In the genomic region with DNA sequence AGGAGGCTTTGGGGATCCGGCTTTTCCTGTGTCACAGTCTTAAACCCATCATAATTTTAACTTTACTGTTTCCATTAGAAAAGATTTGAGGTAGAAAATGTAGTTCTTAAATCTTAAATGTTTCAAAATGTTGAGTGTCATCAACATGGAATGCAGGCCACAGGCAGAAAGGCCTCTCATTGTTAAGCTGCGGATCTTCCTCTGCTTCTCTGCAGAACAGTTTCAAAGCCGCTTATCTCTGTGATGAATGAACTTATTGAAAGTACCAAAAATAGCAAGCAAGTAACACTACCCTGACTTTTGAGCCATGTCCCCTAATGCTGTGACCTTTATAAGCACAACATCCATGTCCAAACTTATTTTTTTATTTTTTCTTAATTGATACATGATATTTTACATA, we compare ENCODE assay signal across 19 cellular contexts.
DNase-seq lines count a peak whose midpoint lies in the region; TF ChIP-seq lines count a peak whose summit lies in the region.
"Had no signal": no experiment of that assay in that cellular context is flagged by ENCODE, and none has a peak within 500 bp of the region (broad histone marks: within the 10 kb centered on the region; RNA-seq: fewer than 3 reads in every experiment).

No MANE protein-coding gene starts in this region.

- H3K27me3 Mint-ChIP-seq in neural crest cell (ENCODE audit: low read depth) (no peaks in the 10 kb centered on the region), Caco-2 (ENCODE audit: insufficient read depth, unreplicated experiment) (no peaks in the 10 kb centered on the region)
- H3K27me3 Mint-ChIP-seq: CD4-positive, alpha-beta T cell; IgD-negative memory B cell had no signal

- no peak for TF ChIP-seq CTCF in hepatocyte (IDR thresholded peaks at IDR 0.05; ENCODE audit: poor library complexity)
- no peak for TF ChIP-seq CTCF in neural crest cell (conservative IDR thresholded peaks at IDR 0.05)
- TF ChIP-seq CTCF in Caco-2 (IDR thresholded peaks at IDR 0.05; ENCODE audit: insufficient read depth in 1 of 2, low read depth in 1 of 2, low read length in 1 of 2, severe bottlenecking in 1 of 2, unreplicated experiment in 1 of 2): no peak

- H3K9me3 ChIP-seq in hepatocyte (ENCODE audit: low read depth): no peaks in the 10 kb centered on the region
- no peaks in the 10 kb centered on the region; the same call in 1 of the 2 replicates for H3K9me3 ChIP-seq in Caco-2
- H3K9me3 ChIP-seq: A549, HAP-1 had no signal

- H3K4me3 ChIP-seq in hepatocyte (no peak overlapping the region), Caco-2 (ENCODE audit: low read depth, low read length) (no peak overlapping the region)
- H3K4me3 ChIP-seq: A549, GM12878, GM23248, HAP-1 had no signal

- H3K27ac ChIP-seq in hepatocyte: no peak overlapping the region
- H3K27ac ChIP-seq: 22Rv1, A549, C4-2B, GM23248 had no signal

- H3K27me3 ChIP-seq in hepatocyte (no peaks in the 10 kb centered on the region), Caco-2 (replicated peaks; ENCODE audit: control insufficient read depth, insufficient read depth, low read length) (no peaks in the 10 kb centered on the region)

- peaks cover 4% of the 10 kb centered on the region for H3K36me3 Mint-ChIP-seq in neural crest cell (ENCODE audit: low read depth)
- H3K36me3 Mint-ChIP-seq in Caco-2 (ENCODE audit: insufficient read depth, unreplicated experiment): no peaks in the 10 kb centered on the region

- WGBS in hepatocyte (ENCODE audit: low lambda C conversion rate, missing lambda C conversion rate): 14% methylated on average over 3 of the region's 3 CpGs

- CTCF ChIA-PET in Caco-2 (lab: Charles Lee): no interaction called here

- H4K20me1 ChIP-seq in hepatocyte (ENCODE audit: insufficient read depth, poor library complexity, severe bottlenecking): no peaks in the 10 kb centered on the region

- no peaks in the 10 kb centered on the region for H3K36me3 ChIP-seq in hepatocyte (replicated peaks; ENCODE audit: insufficient read depth, low read depth)
- no peaks in the 10 kb centered on the region for H3K36me3 ChIP-seq in Caco-2 (ENCODE audit: control insufficient read depth, insufficient read depth, low read length)
- H3K36me3 ChIP-seq: HAP-1 had no signal

- H3K27ac Mint-ChIP-seq in neural crest cell (ENCODE audit: unreplicated experiment) (peak overlapping the region; percentile 75), Caco-2 (ENCODE audit: unreplicated experiment) (no peak overlapping the region)
- H3K27ac Mint-ChIP-seq: CD4-positive, alpha-beta T cell; IgD-negative memory B cell had no signal

- peaks cover 7% of the 10 kb centered on the region for H3K4me1 ChIP-seq in hepatocyte (ENCODE audit: insufficient read depth)
- no peaks in the 10 kb centered on the region for H3K4me1 ChIP-seq in Caco-2
- H3K4me1 ChIP-seq: A549, HAP-1 had no signal

- peak overlapping the region; percentile 41 for H2AFZ ChIP-seq in hepatocyte
- H2AFZ ChIP-seq: GM23248 had no signal

- no peak overlapping the region for H3K4me2 ChIP-seq in hepatocyte
- H3K4me2 ChIP-seq: A549 had no signal

- POLR2A ChIA-PET in Caco-2 (lab: Charles Lee): no interaction called here

- no peaks in the 10 kb centered on the region for H3K9me2 ChIP-seq in hepatocyte (replicated peaks; ENCODE audit: insufficient read depth)

- DNase-seq in NCI-H82 (lab: John Stamatoyannopoulos, UW) (peak; percentile 7), NCI-H82 treated with DMSO at 0.1 percent for 48 hours (lab: John Stamatoyannopoulos, UW; ENCODE audit: unreplicated experiment) (no peak), hepatocyte (ENCODE audit: low spot score) (no peak), neural crest cell (ENCODE audit: low read depth, low spot score) (no peak), Caco-2 (no peak), DMS79 treated with DMSO at 0.1 percent for 48 hours (lab: John Stamatoyannopoulos, UW) (no peak)
- DNase-seq in activated CD4-positive, alpha-beta T cell treated with anti-CD3 and anti-CD28 coated beads, Interleukin-2, amount 50 U/mL, for 4 hours: no peak
- DNase-seq: AML-193; Calu3; CD4-positive, alpha-beta T cell; DND-41; EL; GM23248 had no signal

- BruUV-seq in Caco-2 (replicated peaks; lab: Mats Ljungman, UMichigan): no TSS peak

- H3K4me3 Mint-ChIP-seq in neural crest cell (no peak overlapping the region), Caco-2 (ENCODE audit: unreplicated experiment) (no peak overlapping the region)
- H3K4me3 Mint-ChIP-seq: CD4-positive, alpha-beta T cell; IgD-negative memory B cell had no signal

- H3K9me3 Mint-ChIP-seq in neural crest cell: peaks cover 9% of the 10 kb centered on the region
- no peaks in the 10 kb centered on the region for H3K9me3 Mint-ChIP-seq in Caco-2 (ENCODE audit: unreplicated experiment)

- no peaks in the 10 kb centered on the region for H3K79me2 ChIP-seq in hepatocyte

- intact Hi-C loops in Caco-2 (cut with micrococcal nuclease; ENCODE audit: unreplicated experiment): no loop called here

- H3K4me1 Mint-ChIP-seq in neural crest cell (peaks cover 24% of the 10 kb centered on the region), Caco-2 (ENCODE audit: low read depth, unreplicated experiment) (no peaks in the 10 kb centered on the region)
- H3K4me1 Mint-ChIP-seq: IgD-negative memory B cell had no signal
